ENCODE assay signal across 1 cellular context in genomic region chr1:19776933-19777332, GRCh38.
TF ChIP-seq lines count a peak whose summit lies in the region.

No MANE protein-coding gene starts in this region.

TF ChIP-seq in HEK293, 187 proteins besides CTCF, POLR2A, EP300 and RAD21 (continued from another document):
- TF ChIP-seq, protein P1, sequence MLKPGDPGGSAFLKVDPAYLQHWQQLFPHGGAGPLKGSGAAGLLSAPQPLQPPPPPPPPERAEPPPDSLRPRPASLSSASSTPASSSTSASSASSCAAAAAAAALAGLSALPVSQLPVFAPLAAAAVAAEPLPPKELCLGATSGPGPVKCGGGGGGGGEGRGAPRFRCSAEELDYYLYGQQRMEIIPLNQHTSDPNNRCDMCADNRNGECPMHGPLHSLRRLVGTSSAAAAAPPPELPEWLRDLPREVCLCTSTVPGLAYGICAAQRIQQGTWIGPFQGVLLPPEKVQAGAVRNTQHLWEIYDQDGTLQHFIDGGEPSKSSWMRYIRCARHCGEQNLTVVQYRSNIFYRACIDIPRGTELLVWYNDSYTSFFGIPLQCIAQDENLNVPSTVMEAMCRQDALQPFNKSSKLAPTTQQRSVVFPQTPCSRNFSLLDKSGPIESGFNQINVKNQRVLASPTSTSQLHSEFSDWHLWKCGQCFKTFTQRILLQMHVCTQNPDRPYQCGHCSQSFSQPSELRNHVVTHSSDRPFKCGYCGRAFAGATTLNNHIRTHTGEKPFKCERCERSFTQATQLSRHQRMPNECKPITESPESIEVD (tag by site-specific recombination; IDR thresholded peaks at IDR 0.05) = no peak
